Comparison of ENCODE assay signal across 10 cellular contexts in genomic region chr5:170312666-170313065, GRCh38. TPM values are rescaled to one million over a fixed set of nuclear protein-coding genes. Genes with fewer than 3 reads are reported as not detected.
DNase-seq lines count a peak whose midpoint lies in the region; ATAC-seq and FAIRE-seq lines count a peak whose summit lies in the region.
"Had no signal": no experiment of that assay in that cellular context is flagged by ENCODE, and none has a peak within 500 bp of the region (broad histone marks: within the 10 kb centered on the region; RNA-seq: fewer than 3 reads in every experiment).

No MANE protein-coding gene starts in this region.

- no peak overlapping the region for H3K23ac ChIP-seq in neuronal stem cell (ENCODE audit: low read depth, low read length, poor library complexity)

- H3K36me3 Mint-ChIP-seq in activated naive CD8-positive, alpha-beta T cell treated with anti-CD3 and anti-CD28 coated beads, Interleukin-2, amount 10 ng/mL, durations not matched to agents 7 days and 5 days = no peaks in the 10 kb centered on the region

- H4K91ac ChIP-seq in neuronal stem cell (ENCODE audit: low read depth, low read length, poor library complexity) = no peak overlapping the region

- peak overlapping the region; percentile 51 for H3K4me3 Mint-ChIP-seq in activated naive CD8-positive, alpha-beta T cell treated with anti-CD3 and anti-CD28 coated beads, Interleukin-2, amount 10 ng/mL, durations not matched to agents 7 days and 5 days

- no peak overlapping the region for H3K9ac ChIP-seq in neuronal stem cell (ENCODE audit: low read depth, low read length, poor library complexity)

- peaks cover 38% of the 10 kb centered on the region for H3K4me1 Mint-ChIP-seq in activated naive CD8-positive, alpha-beta T cell treated with anti-CD3 and anti-CD28 coated beads, Interleukin-2, amount 10 ng/mL, durations not matched to agents 7 days and 5 days

- no peak overlapping the region for H3K4ac ChIP-seq in neuronal stem cell (ENCODE audit: low read length)

- H3K4me2 ChIP-seq in neuronal stem cell (ENCODE audit: insufficient read depth, low read length, poor library complexity, severe bottlenecking) = no peak overlapping the region

- no peak overlapping the region for H4K8ac ChIP-seq in neuronal stem cell (ENCODE audit: low read depth, low read length)

- H3K18ac ChIP-seq in neuronal stem cell (ENCODE audit: low read length) = peak overlapping the region; percentile 51

- H2BK5ac ChIP-seq in neuronal stem cell (ENCODE audit: low read length) = no peak overlapping the region

- H3K4me1 ChIP-seq in neuronal stem cell (ENCODE audit: control insufficient read depth in 2 of 2, insufficient read depth in 1 of 2, low read depth in 1 of 2, low read length in 2 of 2) = peaks cover 12% of the 10 kb centered on the region in 2 donors
- H3K4me1 ChIP-seq: SJCRH30 had no signal

- peak; percentile 50 for DNase-seq in activated CD4-positive, CD25-positive, alpha-beta regulatory T cell treated with anti-CD3 and anti-CD28 coated beads, Interleukin-2, amount 50 U/mL, for 16 hours (ENCODE audit: low read depth, low spot score)
- DNase-seq in activated CD4-positive, CD25-positive, alpha-beta regulatory T cell treated with anti-CD3 and anti-CD28 coated beads, Interleukin-2, amount 50 U/mL, for 72 hours = no peak
- DNase-seq in RCC 7860 (ENCODE audit: low spot score) = peak; percentile 64
- no peak for DNase-seq in activated naive CD8-positive, alpha-beta T cell treated with anti-CD3 and anti-CD28 coated beads, Interleukin-2, amount 10 ng/mL, durations not matched to agents 7 days and 5 days
- no peak for DNase-seq in neuronal stem cell (ENCODE audit: low spot score)
- no peak for DNase-seq in NCI-H2227 treated with DMSO at 0.1 percent for 48 hours (lab: John Stamatoyannopoulos, UW)
- DNase-seq in inferior parietal cortex (ENCODE audit: extremely low spot score) = no peak
- no peak for DNase-seq in HuH-7.5 (ENCODE audit: low spot score)

- POLR2A ChIA-PET in activated naive CD8-positive, alpha-beta T cell treated with anti-CD3 and anti-CD28 coated beads, Interleukin-2, amount 10 ng/mL, durations not matched to agents 7 days and 5 days (lab: Charles Lee) = interaction anchor here (0.7 to 3.3 kb wide), 8 partner anchors 9 to 51 kb away, joined by 3 to 21 read pairs (median 10); partner anchors contain the start of gene LCP2

- peak overlapping the region; percentile 78 for H3K27ac Mint-ChIP-seq in activated naive CD8-positive, alpha-beta T cell treated with anti-CD3 and anti-CD28 coated beads, Interleukin-2, amount 10 ng/mL, durations not matched to agents 7 days and 5 days

- no peak overlapping the region for H2BK15ac ChIP-seq in neuronal stem cell (ENCODE audit: low read length)

- peak; percentile 69 for ATAC-seq in activated naive CD8-positive, alpha-beta T cell treated with anti-CD3 and anti-CD28 coated beads, Interleukin-2, amount 10 ng/mL, durations not matched to agents 7 days and 5 days (ENCODE audit: low read depth)

- WGBS in neuronal stem cell (ENCODE audit: extremely low coverage in 2 of 2, insufficient read length in 2 of 2, insufficient replicate concordance in 1 of 2), 2 donors = no CpG with 5 or more reads among the region's 3 CpGs

- H3K14ac ChIP-seq in neuronal stem cell (ENCODE audit: low read length) = no peak overlapping the region

- H3K27ac ChIP-seq in neuronal stem cell (replicated peaks; ENCODE audit: low read length) = no peak overlapping the region
- H3K27ac ChIP-seq: SJCRH30 had no signal

- H2BK120ac ChIP-seq in neuronal stem cell (ENCODE audit: low read depth, low read length) = no peak overlapping the region

- no peaks in the 10 kb centered on the region for H3K9me3 Mint-ChIP-seq in activated naive CD8-positive, alpha-beta T cell treated with anti-CD3 and anti-CD28 coated beads, Interleukin-2, amount 10 ng/mL, durations not matched to agents 7 days and 5 days

- no peaks in the 10 kb centered on the region for H3K9me3 ChIP-seq in neuronal stem cell (replicated peaks in 1 of 2; ENCODE audit: control insufficient read depth in 2 of 2, insufficient read depth in 1 of 2, low read depth in 1 of 2, low read length in 2 of 2)
- H3K9me3 ChIP-seq: SJCRH30 had no signal

- H2BK12ac ChIP-seq in neuronal stem cell (ENCODE audit: low read length) = no peak overlapping the region

- no peak for FAIRE-seq in RCC 7860 (lab: Jason Lieb, UNC)
- FAIRE-seq: A204.1 had no signal

- H3K79me1 ChIP-seq in neuronal stem cell (ENCODE audit: low read depth, low read length) = no peaks in the 10 kb centered on the region

- H3K4me3 ChIP-seq in neuronal stem cell (ENCODE audit: low read length in 2 of 2) = no peak overlapping the region
- H3K4me3 ChIP-seq: SJCRH30 had no signal

- H3K27me3 ChIP-seq in neuronal stem cell (ENCODE audit: control insufficient read depth in 3 of 3, insufficient read depth in 3 of 3, low read depth in 1 of 3, low read length in 3 of 3) = no peaks in the 10 kb centered on the region
- H3K27me3 ChIP-seq: SJCRH30 had no signal

- no peak overlapping the region for H2AFZ ChIP-seq in neuronal stem cell (ENCODE audit: low read length)

- no peaks in the 10 kb centered on the region for H3K27me3 Mint-ChIP-seq in activated naive CD8-positive, alpha-beta T cell treated with anti-CD3 and anti-CD28 coated beads, Interleukin-2, amount 10 ng/mL, durations not matched to agents 7 days and 5 days

- H2AK5ac ChIP-seq in neuronal stem cell (ENCODE audit: low read depth, low read length) = no peak overlapping the region

- no peaks in the 10 kb centered on the region for H3K36me3 ChIP-seq in neuronal stem cell (replicated peaks in 1 of 2; ENCODE audit: control insufficient read depth in 2 of 2, insufficient read depth in 2 of 2, low read length in 2 of 2)
- H3K36me3 ChIP-seq: SJCRH30 had no signal

RNA-seq across cellular contexts. Expression of gene LCP2, which starts 15.1 kb away (rescaled TPM):
- 100 to 1,000 TPM; 444 to 452 TPM for total RNA-seq in activated naive CD8-positive, alpha-beta T cell treated with anti-CD3 and anti-CD28 coated beads, Interleukin-2, amount 10 ng/mL, durations not matched to agents 7 days and 5 days
- polyA plus RNA-seq in neuronal stem cell (2013, experiment 1 of 2) = 0.01 TPM
- 0.04 TPM for polyA plus RNA-seq in neuronal stem cell (2013, experiment 2 of 2)
- total RNA-seq: SJCRH30 had no signal

Comparison
In these comparisons a context has a peak if more than half of its experiments do, and no peak if none do; other contexts are left out.
1. DNase-seq: peak in activated CD4-positive, CD25-positive, alpha-beta regulatory T cell treated with anti-CD3 and anti-CD28 coated beads, Interleukin-2, amount 50 U/mL, for 16 hours (single experiment) and RCC 7860 (single experiment); none in activated CD4-positive, CD25-positive, alpha-beta regulatory T cell treated with anti-CD3 and anti-CD28 coated beads, Interleukin-2, amount 50 U/mL, for 72 hours (single experiment), activated naive CD8-positive, alpha-beta T cell treated with anti-CD3 and anti-CD28 coated beads, Interleukin-2, amount 10 ng/mL, durations not matched to agents 7 days and 5 days (single experiment), neuronal stem cell (single experiment), NCI-H2227 treated with DMSO at 0.1 percent for 48 hours (single experiment), inferior parietal cortex (single experiment) and HuH-7.5 (single experiment).